ENCODE assay signal across 22 cellular contexts in the genomic region with DNA sequence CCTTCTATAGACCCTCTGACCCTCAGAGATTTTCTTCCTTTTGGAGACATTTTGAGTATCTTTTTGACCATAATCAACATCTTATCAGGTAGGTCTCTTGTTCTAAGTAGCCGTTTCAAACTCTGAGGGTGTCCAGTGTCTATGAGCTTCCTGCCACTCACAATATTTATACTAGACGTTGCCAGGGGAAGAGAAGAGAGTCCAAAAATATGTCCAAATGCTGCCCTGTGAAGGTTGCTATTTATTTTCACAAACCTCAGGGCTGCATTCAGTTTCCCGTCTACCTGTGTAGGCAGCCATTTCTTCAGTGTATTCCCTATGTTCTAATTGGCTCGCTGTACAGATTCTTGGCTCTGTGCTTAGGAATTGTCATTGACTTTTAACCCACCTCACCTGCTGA. TPM values are rescaled to one million over a fixed set of nuclear protein-coding genes. Genes with fewer than 3 reads are reported as not detected.
"Had no signal": no experiment of that assay in that cellular context is flagged by ENCODE, and none has a peak within 500 bp of the region (broad histone marks: within the 10 kb centered on the region; RNA-seq: fewer than 3 reads in every experiment).

No MANE protein-coding gene starts in this region.

- ATAC-seq: Panc1, PC-3 had no signal

- H3K4me3 ChIP-seq: SJSA1, SK-N-MC had no signal

- DNase-seq: KBM-7, MM.1S, NCI-H1092 treated with DMSO at 0.1 percent for 48 hours, NCI-H1436, NCI-H187, NCI-H2029, NCI-H2081 treated with DMSO at 0.1 percent for 48 hours, NCI-H2171, NCI-H226, NCI-H446, NCI-H510A, NCI-H524 treated with DMSO at 0.1 percent for 48 hours, NCI-H69, NCI-H774, PC-3, SIG-M5 had no signal

- H3K27ac ChIP-seq: RWPE1, SJSA1, SK-N-MC had no signal

- H3K27me3 ChIP-seq: SJSA1 had no signal

- H3K4me1 ChIP-seq: SJSA1 had no signal

- H3K9me3 ChIP-seq: SJSA1 had no signal

- H3K36me3 ChIP-seq: SJSA1 had no signal

RNA-seq across cellular contexts. Expression of a gene that starts 1.0 kb away (rescaled TPM):
- total RNA-seq: HT-29, OCI-LY7, PC-3, SJSA1 had no signal

RNA-seq across cellular contexts. Expression of a gene that starts 59.6 kb away (rescaled TPM):
- total RNA-seq: OCI-LY7, SJSA1 had no signal
